Comparison of ENCODE assay signal across 10 cellular contexts in genomic region chr5:142358121-142358520, GRCh38. TPM values are rescaled to one million over a fixed set of nuclear protein-coding genes. Genes with fewer than 3 reads are reported as not detected.
A peak's percentile ranks its signal among the peaks of the same experiment; 100 is the strongest.
DNase-seq lines count a peak whose midpoint lies in the region; ATAC-seq and TF ChIP-seq lines count a peak whose summit lies in the region.
"Had no signal": no experiment of that assay in that cellular context is flagged by ENCODE, and none has a peak within 500 bp of the region (broad histone marks: within the 10 kb centered on the region; RNA-seq: fewer than 3 reads in every experiment).

No MANE protein-coding gene starts in this region.

- DNase-seq in CD4-positive, CD25-positive, alpha-beta regulatory T cell, result no peak
- DNase-seq in cerebellar cortex (ENCODE audit: low spot score) (peak; percentile 34), C1 segment of cervical spinal cord (lab: John Stamatoyannopoulos, UW) (no peak), SKM-1 (lab: John Stamatoyannopoulos, UW; ENCODE audit: unreplicated experiment) (no peak)
- no peak for DNase-seq in natural killer cell treated with Interleukin-12 subunit alpha and Interleukin-12 subunit beta and Interleukin-15 and Interleukin-18, amount 100 ng/mL, for 72 hours (ENCODE audit: low spot score)
- DNase-seq: activated naive CD4-positive, alpha-beta T cell; kidney had no signal

- no peaks in the 10 kb centered on the region for H3K27me3 ChIP-seq in CD4-positive, CD25-positive, alpha-beta regulatory T cell (ENCODE audit: control insufficient read depth, insufficient read depth, low read length)
- no peaks in the 10 kb centered on the region for H3K27me3 ChIP-seq in KMS-11 (ENCODE audit: insufficient read depth, low read depth)

- H2AFZ ChIP-seq in KMS-11 (ENCODE audit: low read depth), result 0 out of 2 replicates have a peak overlapping the region, but pooled peaks have one; percentile 95

- no peak overlapping the region for H3K4me2 ChIP-seq in KMS-11

- H3K27me3 Mint-ChIP-seq in CD4-positive, CD25-positive, alpha-beta regulatory T cell, result peaks cover 15% of the 10 kb centered on the region
- H3K27me3 Mint-ChIP-seq in natural killer cell treated with Interleukin-12 subunit alpha and Interleukin-12 subunit beta and Interleukin-15 and Interleukin-18, amount 100 ng/mL, for 72 hours, result no peaks in the 10 kb centered on the region

- no peak for ATAC-seq in CD4-positive, CD25-positive, alpha-beta regulatory T cell (ENCODE audit: low read depth in 2 of 2)
- no peak for ATAC-seq in natural killer cell treated with Interleukin-12 subunit alpha and Interleukin-12 subunit beta and Interleukin-15 and Interleukin-18, amount 100 ng/mL, for 72 hours
- ATAC-seq in HG03432 (IDR thresholded peaks at IDR 0.05; ENCODE audit: unreplicated experiment) (no peak), GM21390 (IDR thresholded peaks at IDR 0.05; ENCODE audit: unreplicated experiment) (no peak)

- H3K36me3 ChIP-seq in CD4-positive, CD25-positive, alpha-beta regulatory T cell (ENCODE audit: control insufficient read depth, insufficient read depth, low read length), result no peaks in the 10 kb centered on the region
- H3K36me3 ChIP-seq in KMS-11 (ENCODE audit: insufficient read depth), result no peaks in the 10 kb centered on the region

- H3K9ac ChIP-seq in KMS-11, result no peak overlapping the region

- peaks cover 44% of the 10 kb centered on the region for H3K4me1 ChIP-seq in CD4-positive, CD25-positive, alpha-beta regulatory T cell (ENCODE audit: control insufficient read depth, insufficient read depth, low read length, poor library complexity, severe bottlenecking)
- H3K4me1 ChIP-seq in KMS-11 (ENCODE audit: low read depth, poor library complexity, severe bottlenecking), result peaks cover 11% of the 10 kb centered on the region

- peaks cover 15 to 58% (median 31%) of the 10 kb centered on the region in 4 donors for H3K4me1 Mint-ChIP-seq in CD4-positive, CD25-positive, alpha-beta regulatory T cell
- peaks cover 40 to 48% of the 10 kb centered on the region in 2 donors for H3K4me1 Mint-ChIP-seq in natural killer cell treated with Interleukin-12 subunit alpha and Interleukin-12 subunit beta and Interleukin-15 and Interleukin-18, amount 100 ng/mL, for 72 hours (ENCODE audit: low read depth in 2 of 2)

- no peaks in the 10 kb centered on the region for H3K9me3 Mint-ChIP-seq in CD4-positive, CD25-positive, alpha-beta regulatory T cell
- H3K9me3 Mint-ChIP-seq in natural killer cell treated with Interleukin-12 subunit alpha and Interleukin-12 subunit beta and Interleukin-15 and Interleukin-18, amount 100 ng/mL, for 72 hours, result no peaks in the 10 kb centered on the region

- no peaks in the 10 kb centered on the region for H3K79me2 ChIP-seq in KMS-11 (ENCODE audit: insufficient read depth, low read depth)

- no peak for TF ChIP-seq CTCF in KMS-11 (conservative IDR thresholded peaks at IDR 0.05; ENCODE audit: low read depth, low read length)

- peak overlapping the region; percentile 63 to 82 (median 81) for H3K27ac Mint-ChIP-seq in CD4-positive, CD25-positive, alpha-beta regulatory T cell
- peak overlapping the region; percentile 87 to 94 for H3K27ac Mint-ChIP-seq in natural killer cell treated with Interleukin-12 subunit alpha and Interleukin-12 subunit beta and Interleukin-15 and Interleukin-18, amount 100 ng/mL, for 72 hours

- H3K27ac ChIP-seq in CD4-positive, CD25-positive, alpha-beta regulatory T cell (ENCODE audit: insufficient read depth, low read length, poor library complexity, severe bottlenecking), result no peak overlapping the region
- H3K27ac ChIP-seq in KMS-11, result no peak overlapping the region

- H4K20me1 ChIP-seq in KMS-11 (ENCODE audit: insufficient read depth), result no peaks in the 10 kb centered on the region

- no peaks in the 10 kb centered on the region for H3K9me3 ChIP-seq in CD4-positive, CD25-positive, alpha-beta regulatory T cell (ENCODE audit: control insufficient read depth in 2 of 2, low read length in 2 of 2)

- no peaks in the 10 kb centered on the region for H3K36me3 Mint-ChIP-seq in CD4-positive, CD25-positive, alpha-beta regulatory T cell
- H3K36me3 Mint-ChIP-seq in natural killer cell treated with Interleukin-12 subunit alpha and Interleukin-12 subunit beta and Interleukin-15 and Interleukin-18, amount 100 ng/mL, for 72 hours, result no peaks in the 10 kb centered on the region

- H3K4me3 Mint-ChIP-seq in CD4-positive, CD25-positive, alpha-beta regulatory T cell, result peak overlapping the region; percentile 64 to 87 (median 83)
- peak overlapping the region; percentile 81 for H3K4me3 Mint-ChIP-seq in natural killer cell treated with Interleukin-12 subunit alpha and Interleukin-12 subunit beta and Interleukin-15 and Interleukin-18, amount 100 ng/mL, for 72 hours

- peak overlapping the region; percentile 76 for H3K4me3 ChIP-seq in CD4-positive, CD25-positive, alpha-beta regulatory T cell (ENCODE audit: low read depth, low read length)
- no peak overlapping the region for H3K4me3 ChIP-seq in KMS-11 (IDR thresholded peaks at IDR 0.05; ENCODE audit: insufficient read depth, low read depth, low read length)

RNA-seq across cellular contexts. Expression of gene SPRY4, which starts 33.3 kb away (rescaled TPM):
- 0.52 TPM for total RNA-seq in CD4-positive, CD25-positive, alpha-beta regulatory T cell
- not detected for polyA plus RNA-seq in CD4-positive, CD25-positive, alpha-beta regulatory T cell
- total RNA-seq in natural killer cell treated with Interleukin-12 subunit alpha and Interleukin-12 subunit beta and Interleukin-15 and Interleukin-18, amount 100 ng/mL, for 72 hours, result 1 to 10 TPM; 2.5 to 4.6 TPM
